ENCODE assay signal across 8 cellular contexts in the genomic region with DNA sequence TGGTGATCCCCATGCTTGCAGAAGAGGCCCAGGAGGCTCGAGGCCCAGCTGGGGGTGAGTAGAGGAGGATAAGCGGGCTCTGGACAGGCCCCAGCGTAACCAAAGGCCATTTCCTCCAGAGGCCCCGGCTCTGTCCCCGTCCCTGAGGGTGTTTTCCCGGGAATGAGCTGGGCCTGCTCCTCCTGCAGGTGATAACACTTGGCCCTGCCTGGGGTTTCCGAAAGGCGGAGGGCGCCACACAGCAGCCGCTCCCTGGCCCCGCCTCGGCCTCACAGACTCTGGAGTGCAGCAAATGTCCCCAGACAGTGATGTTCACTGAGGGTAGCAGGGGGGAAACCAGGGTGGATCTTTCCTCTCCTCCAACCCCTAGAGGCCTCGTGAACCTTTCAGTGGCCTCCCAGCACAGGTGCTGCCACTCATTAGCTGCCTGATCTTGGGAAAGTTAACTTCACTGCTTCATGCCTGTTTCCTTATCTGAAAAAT. TPM values are rescaled to one million over a fixed set of nuclear protein-coding genes. Genes with fewer than 3 reads are reported as not detected.
A peak's percentile ranks its signal among the peaks of the same experiment; 100 is the strongest.
DNase-seq lines count a peak whose midpoint lies in the region; ATAC-seq and TF ChIP-seq lines count a peak whose summit lies in the region.
"Had no signal": no experiment of that assay in that cellular context is flagged by ENCODE, and none has a peak within 500 bp of the region (broad histone marks: within the 10 kb centered on the region; RNA-seq: fewer than 3 reads in every experiment).

No MANE protein-coding gene starts in this region.

- TF ChIP-seq CTCF in mucosa of descending colon (IDR thresholded peaks at IDR 0.05): no peak

- peak in 2 of 3 donors; percentile 41 to 58 for DNase-seq in mucosa of descending colon
- no peak for DNase-seq in substantia nigra (lab: John Stamatoyannopoulos, UW)
- no peak for DNase-seq in NCI-H146 treated with DMSO at 0.1 percent for 48 hours (lab: John Stamatoyannopoulos, UW; ENCODE audit: unreplicated experiment)
- DNase-seq in NCI-H1436 treated with DMSO at 0.1 percent for 48 hours (lab: John Stamatoyannopoulos, UW): no peak
- DNase-seq: activated CD4-positive, alpha-beta T cell treated with anti-CD3 and anti-CD28 coated beads for 4 hours had no signal

- peaks cover 8% of the 10 kb centered on the region for H3K4me1 ChIP-seq in mucosa of descending colon (ENCODE audit: low read depth)

- intact Hi-C loops in mucosa of descending colon (cut with DNase I, micrococcal nuclease): no loop called here

- no peak overlapping the region for H3K4me3 ChIP-seq in mucosa of descending colon

- H3K27ac ChIP-seq in KOPT-K1 (ENCODE audit: low read depth, low read length, poor library complexity, severe bottlenecking) (peak overlapping the region; percentile 44), substantia nigra (ENCODE audit: low read depth, low read length, poor library complexity, severe bottlenecking) (no peak overlapping the region)

- ATAC-seq in GM18870 (IDR thresholded peaks at IDR 0.05; ENCODE audit: unreplicated experiment) (peak; percentile 20), GM21737 (IDR thresholded peaks at IDR 0.05; ENCODE audit: unreplicated experiment) (peak; percentile 27), mucosa of descending colon (peak; percentile 69)

- H3K36me3 ChIP-seq in KOPT-K1 (ENCODE audit: insufficient read depth, low read length) (no peaks in the 10 kb centered on the region), mucosa of descending colon (ENCODE audit: low read depth) (no peaks in the 10 kb centered on the region)

- H3K9me3 ChIP-seq in KOPT-K1 (ENCODE audit: insufficient read depth, low read length, poor library complexity, severe bottlenecking) (no peaks in the 10 kb centered on the region), mucosa of descending colon (no peaks in the 10 kb centered on the region)

RNA-seq across cellular contexts. Expression of gene MGAT3, which starts 10.5 kb away (rescaled TPM):
- 1 to 10 TPM; 5.1 to 8.5 (median 6.5) TPM for total RNA-seq in mucosa of descending colon

RNA-seq across cellular contexts. Expression of gene TAB1, which starts 46.7 kb away (rescaled TPM):
- 10 to 100 TPM; 19.2 to 29.9 (median 24.8) TPM for total RNA-seq in mucosa of descending colon

RNA-seq across cellular contexts. Expression of gene MIEF1, which starts 55.8 kb away (rescaled TPM):
- 10 to 100 TPM; 29.8 to 38.4 (median 34.0) TPM for total RNA-seq in mucosa of descending colon

Comparison
In these comparisons a context has a peak if more than half of its experiments do, and no peak if none do; other contexts are left out.
1. DNase-seq: peak in mucosa of descending colon (2 of 3); none in substantia nigra (0 of 49), NCI-H146 treated with DMSO at 0.1 percent for 48 hours (single experiment) and NCI-H1436 treated with DMSO at 0.1 percent for 48 hours (single experiment).
2. Peak in every context shown above with its lines, with median percentiles within 50 percentile points of each other: ATAC-seq.